8 cellular contexts compared by ENCODE assay signal in the genomic region with DNA sequence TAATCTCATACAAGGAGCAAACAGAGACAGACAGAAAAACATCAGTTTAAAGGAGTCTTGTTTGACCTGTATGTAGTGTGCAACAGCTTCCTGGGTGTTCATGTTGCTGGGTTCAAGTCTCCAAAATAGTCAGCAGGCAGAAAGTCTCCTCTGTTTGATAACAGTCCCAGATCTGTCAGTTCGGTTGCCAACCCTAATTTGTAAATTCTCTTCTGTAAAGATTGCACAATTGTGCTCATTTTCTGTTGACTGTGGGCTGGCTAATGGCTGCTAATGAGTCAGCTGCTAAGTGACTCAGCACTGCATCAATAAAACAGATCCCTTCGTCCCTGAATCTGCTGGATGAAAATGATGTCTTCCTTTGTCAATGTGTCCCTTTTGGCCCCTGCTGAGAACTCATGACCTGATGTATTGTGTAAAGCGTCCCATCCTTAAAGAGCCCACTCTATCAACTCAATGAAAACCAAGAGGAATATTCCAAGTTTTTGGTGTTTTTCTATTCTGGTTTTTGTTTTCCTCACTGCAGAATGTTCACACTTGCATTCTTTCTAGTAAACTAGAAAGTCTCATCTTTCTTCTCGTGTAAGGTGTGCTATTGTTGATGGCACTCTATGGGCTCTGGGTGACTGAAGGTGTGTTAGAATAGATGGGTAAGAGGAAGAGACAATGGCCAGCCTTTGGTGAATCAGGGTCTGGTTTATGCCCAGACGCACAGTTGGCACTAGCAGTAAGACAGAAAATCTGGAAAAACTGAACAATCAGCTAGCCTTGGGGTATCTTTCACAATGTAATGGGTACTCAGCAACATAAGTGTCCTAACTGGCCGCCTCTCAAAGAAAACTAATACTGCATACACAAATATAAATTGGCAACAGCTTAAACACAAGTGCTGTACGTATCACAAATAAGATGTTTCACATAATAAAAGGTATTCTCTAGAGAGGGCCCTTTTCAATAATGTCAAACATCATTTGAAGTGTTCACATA.
A peak's percentile ranks its signal among the peaks of the same experiment; 100 is the strongest.
DNase-seq lines count a peak whose midpoint lies in the region; ATAC-seq lines count a peak whose summit lies in the region.

No MANE protein-coding gene starts in this region.

- peak; percentile 81 for DNase-seq in EH (ENCODE audit: low read depth)
- DNase-seq in NCI-H345 treated with DMSO at 0.1 percent for 48 hours (lab: John Stamatoyannopoulos, UW; ENCODE audit: unreplicated experiment), result peak; percentile 61
- peak; percentile 73 for DNase-seq in dedifferentiated amniotic fluid mesenchymal stem cell (ENCODE audit: extremely low spot score)
- DNase-seq in midbrain (lab: John Stamatoyannopoulos, UW), result peak; percentile 17
- no peak for DNase-seq in activated CD8-positive, alpha-beta T cell treated with anti-CD3 and anti-CD28 coated beads, Interleukin-2, amount 10 ng/mL, durations not matched to agents 7 days and 5 days
- no peak for DNase-seq in naive thymus-derived CD8-positive, alpha-beta T cell
- no peak for DNase-seq in activated CD8-positive, alpha-beta memory T cell treated with anti-CD3 and anti-CD28 coated beads, Interleukin-2, amount 50 U/mL, for 48 hours

- ATAC-seq in activated CD8-positive, alpha-beta T cell treated with anti-CD3 and anti-CD28 coated beads, Interleukin-2, amount 10 ng/mL, durations not matched to agents 7 days and 5 days, result no peak
- ATAC-seq in HG02623 (IDR thresholded peaks at IDR 0.05; ENCODE audit: unreplicated experiment), result no peak
- no peak for ATAC-seq in naive thymus-derived CD8-positive, alpha-beta T cell

- no peaks in the 10 kb centered on the region for H3K9me3 Mint-ChIP-seq in activated CD8-positive, alpha-beta T cell treated with anti-CD3 and anti-CD28 coated beads, Interleukin-2, amount 10 ng/mL, durations not matched to agents 7 days and 5 days (ENCODE audit: insufficient read depth)
- peaks cover 0 to 3% (median 0%) of the 10 kb centered on the region in 9 donors for H3K9me3 Mint-ChIP-seq in naive thymus-derived CD8-positive, alpha-beta T cell

- CTCF ChIA-PET in activated CD8-positive, alpha-beta T cell treated with anti-CD3 and anti-CD28 coated beads, Interleukin-2, amount 10 ng/mL, durations not matched to agents 7 days and 5 days (lab: Charles Lee), result no interaction called here

- H3K4me3 Mint-ChIP-seq in activated CD8-positive, alpha-beta T cell treated with anti-CD3 and anti-CD28 coated beads, Interleukin-2, amount 10 ng/mL, durations not matched to agents 7 days and 5 days, result no peak overlapping the region
- H3K4me3 Mint-ChIP-seq in naive thymus-derived CD8-positive, alpha-beta T cell, result no peak overlapping the region

- H3K4me1 Mint-ChIP-seq in activated CD8-positive, alpha-beta T cell treated with anti-CD3 and anti-CD28 coated beads, Interleukin-2, amount 10 ng/mL, durations not matched to agents 7 days and 5 days (ENCODE audit: low read depth), result no peaks in the 10 kb centered on the region
- peaks cover 0 to 2% (median under 1%) of the 10 kb centered on the region in 4 donors for H3K4me1 Mint-ChIP-seq in naive thymus-derived CD8-positive, alpha-beta T cell

- no peak overlapping the region for H3K27ac Mint-ChIP-seq in activated CD8-positive, alpha-beta T cell treated with anti-CD3 and anti-CD28 coated beads, Interleukin-2, amount 10 ng/mL, durations not matched to agents 7 days and 5 days
- H3K27ac Mint-ChIP-seq in naive thymus-derived CD8-positive, alpha-beta T cell, result no peak overlapping the region

- peaks cover 2% of the 10 kb centered on the region for H3K27me3 Mint-ChIP-seq in activated CD8-positive, alpha-beta T cell treated with anti-CD3 and anti-CD28 coated beads, Interleukin-2, amount 10 ng/mL, durations not matched to agents 7 days and 5 days (ENCODE audit: low read depth)
- peaks cover 4 to 11% (median 6%) of the 10 kb centered on the region in 5 donors for H3K27me3 Mint-ChIP-seq in naive thymus-derived CD8-positive, alpha-beta T cell

- POLR2A ChIA-PET in activated CD8-positive, alpha-beta T cell treated with anti-CD3 and anti-CD28 coated beads, Interleukin-2, amount 10 ng/mL, durations not matched to agents 7 days and 5 days (lab: Charles Lee), result no interaction called here
- POLR2A ChIA-PET in naive thymus-derived CD8-positive, alpha-beta T cell (lab: Charles Lee), result no interaction called here

- H3K36me3 Mint-ChIP-seq in activated CD8-positive, alpha-beta T cell treated with anti-CD3 and anti-CD28 coated beads, Interleukin-2, amount 10 ng/mL, durations not matched to agents 7 days and 5 days (ENCODE audit: low read depth), result no peaks in the 10 kb centered on the region
- H3K36me3 Mint-ChIP-seq in naive thymus-derived CD8-positive, alpha-beta T cell, result peaks cover 0 to 7% (median 0%) of the 10 kb centered on the region in 3 donors

Comparison
In these comparisons a context has a peak if more than half of its experiments do, and no peak if none do; other contexts are left out.
1. DNase-seq: peak in EH (single experiment), NCI-H345 treated with DMSO at 0.1 percent for 48 hours (single experiment), dedifferentiated amniotic fluid mesenchymal stem cell (single experiment) and midbrain (single experiment); none in activated CD8-positive, alpha-beta T cell treated with anti-CD3 and anti-CD28 coated beads, Interleukin-2, amount 10 ng/mL, durations not matched to agents 7 days and 5 days (single experiment), naive thymus-derived CD8-positive, alpha-beta T cell (0 of 10) and activated CD8-positive, alpha-beta memory T cell treated with anti-CD3 and anti-CD28 coated beads, Interleukin-2, amount 50 U/mL, for 48 hours (single experiment).